Comparison of ENCODE assay signal across 26 cellular contexts in the genomic region with DNA sequence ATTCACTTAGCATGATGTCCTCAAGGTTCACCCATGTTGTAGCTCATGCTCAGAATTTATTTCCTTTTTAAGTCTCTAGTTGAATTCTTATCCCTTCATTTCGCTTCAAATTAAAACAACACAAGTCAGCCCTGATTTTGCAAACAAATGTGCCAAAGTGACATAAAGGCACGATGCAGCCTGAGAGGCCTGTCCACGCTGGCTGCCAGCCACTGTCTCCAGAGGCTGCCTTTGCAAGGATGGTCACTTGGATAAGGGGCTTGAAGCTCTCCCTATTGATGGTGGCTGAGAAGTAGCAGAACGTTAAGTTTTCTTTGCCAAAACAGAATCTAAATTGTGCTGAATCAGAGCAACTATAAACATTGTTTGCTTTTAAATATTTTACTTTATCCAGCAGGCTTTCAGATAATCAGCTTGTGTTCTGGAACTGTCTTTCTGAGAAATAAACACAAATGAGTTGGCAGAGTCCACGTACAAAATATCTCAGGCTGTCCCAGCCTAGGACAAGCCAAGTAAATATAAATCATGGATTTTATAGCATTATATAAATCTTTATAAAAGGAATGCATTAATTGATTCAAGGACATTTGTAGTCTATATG. TPM values are rescaled to one million over a fixed set of nuclear protein-coding genes. Genes with fewer than 3 reads are reported as not detected.
DNase-seq lines count a peak whose midpoint lies in the region; ATAC-seq and TF ChIP-seq lines count a peak whose summit lies in the region.
"Had no signal": no experiment of that assay in that cellular context is flagged by ENCODE, and none has a peak within 500 bp of the region (broad histone marks: within the 10 kb centered on the region; RNA-seq: fewer than 3 reads in every experiment).

No MANE protein-coding gene starts in this region.

- H3K9me3 ChIP-seq in MG63 (no peaks in the 10 kb centered on the region), esophagus muscularis mucosa (no peaks in the 10 kb centered on the region), transverse colon (no peaks in the 10 kb centered on the region)
- H3K9me3 ChIP-seq: Caco-2, esophagus squamous epithelium, heart left ventricle, pancreas, spleen had no signal

- in situ Hi-C loops in transverse colon (cut with MboI; ENCODE audit: low pct_ligation_motif_present in 1 of 4, low pct_unique_long_range_greater_than_20kb in 1 of 4, low sequenced_read_pairs in 3 of 4), result no loop called here

- peak overlapping the region; percentile 84 to 97 (median 93) for H3K27ac Mint-ChIP-seq in nephron
- H3K27ac Mint-ChIP-seq: activated CD8-positive, alpha-beta T cell treated with anti-CD3 and anti-CD28 coated beads for 36 hours; activated naive CD4-positive, alpha-beta T cell treated with anti-CD3 and anti-CD28 coated beads for 36 hours; B cell; T-helper 1 cell treated with Interleukin-12 subunit alpha and Interleukin-12 subunit beta and Interleukin-4 antibody, amounts not matched to agents 30 μg/mL and 1 μg/mL, for 36 hours had no signal

- H3K4me3 Mint-ChIP-seq in nephron, result no peak overlapping the region
- H3K4me3 Mint-ChIP-seq: activated CD8-positive, alpha-beta T cell treated with anti-CD3 and anti-CD28 coated beads for 36 hours; activated naive CD4-positive, alpha-beta T cell treated with anti-CD3 and anti-CD28 coated beads for 36 hours; B cell; naive thymus-derived CD4-positive, alpha-beta T cell; T-helper 1 cell treated with Interleukin-12 subunit alpha and Interleukin-12 subunit beta and Interleukin-4 antibody, amounts not matched to agents 30 μg/mL and 1 μg/mL, for 36 hours had no signal

- H3K27me3 ChIP-seq in MG63 (no peaks in the 10 kb centered on the region), esophagus muscularis mucosa (no peaks in the 10 kb centered on the region), transverse colon (no peaks in the 10 kb centered on the region)
- H3K27me3 ChIP-seq: esophagus squamous epithelium, heart left ventricle, pancreas had no signal

- no peak overlapping the region for H3K4me3 ChIP-seq in MG63
- H3K4me3 ChIP-seq in esophagus muscularis mucosa, result no peak overlapping the region
- H3K4me3 ChIP-seq in transverse colon, result no peak overlapping the region
- H3K4me3 ChIP-seq: esophagus squamous epithelium, heart left ventricle, pancreas, spleen had no signal

- TF ChIP-seq POLR2A in esophagus muscularis mucosa (IDR thresholded peaks at IDR 0.05; ENCODE audit: low read depth) (no peak), transverse colon (IDR thresholded peaks at IDR 0.05) (no peak)

- intact Hi-C loops in esophagus muscularis mucosa (cut with DNase I), result no loop called here
- intact Hi-C loops in transverse colon (cut with DNase I; ENCODE audit: low total_unique reads), result no loop called here

- H3K4me1 Mint-ChIP-seq in nephron, result peaks cover 18% of the 10 kb centered on the region
- H3K4me1 Mint-ChIP-seq: B cell had no signal

- peaks cover 10 to 30% (median 24%) of the 10 kb centered on the region in 4 donors for H3K4me1 ChIP-seq in esophagus muscularis mucosa
- peaks cover 4 to 24% (median 15%) of the 10 kb centered on the region in 4 donors for H3K4me1 ChIP-seq in transverse colon
- H3K4me1 ChIP-seq: Caco-2 had no signal

- TF ChIP-seq CTCF in esophagus muscularis mucosa (IDR thresholded peaks at IDR 0.05) (no peak), nephron (IDR thresholded peaks at IDR 0.05; ENCODE audit: unreplicated experiment in 3 of 3) (no peak), transverse colon (IDR thresholded peaks at IDR 0.05) (no peak)

- WGBS in esophagus muscularis mucosa, result 60% methylated on average over 5 of the region's 5 CpGs
- WGBS in transverse colon (ENCODE audit: low coverage in 1 of 2), 2 donors, result 49 to 66% methylated on average over 5 of the region's 5 CpGs

- no peak for ATAC-seq in HG03354 (IDR thresholded peaks at IDR 0.05; ENCODE audit: poor library complexity, severe bottlenecking, unreplicated experiment)
- ATAC-seq: activated CD8-positive, alpha-beta T cell treated with anti-CD3 and anti-CD28 coated beads for 36 hours; heart left ventricle; naive thymus-derived CD4-positive, alpha-beta T cell; pancreas had no signal

- peak overlapping the region in 3 of 4 donors; percentile 11 to 34 (median 25) for H3K27ac ChIP-seq in esophagus muscularis mucosa (replicated peaks in 1 of 4)
- H3K27ac ChIP-seq in transverse colon, result peak overlapping the region; percentile 47 to 83 (median 66)
- H3K27ac ChIP-seq: pancreas, spleen, WERI-Rb-1 had no signal

- H3K27me3 Mint-ChIP-seq in nephron (ENCODE audit: low read depth), result no peaks in the 10 kb centered on the region

- no peaks in the 10 kb centered on the region for H3K36me3 Mint-ChIP-seq in nephron (ENCODE audit: low read depth)

- DNase-seq in MG63 (peak; percentile 29), esophagus muscularis mucosa (ENCODE audit: extremely low spot score) (no peak), transverse colon (no peak), NCI-H226 (no peak), iPS-NIHi7 (ENCODE audit: extremely low spot score) (no peak)
- DNase-seq: activated CD8-positive, alpha-beta T cell treated with anti-CD3 and anti-CD28 coated beads for 36 hours; activated naive CD4-positive, alpha-beta T cell treated with anti-CD3 and anti-CD28 coated beads for 36 hours; activated T-cell treated with anti-CD3 and anti-CD28 coated beads, Interleukin-2, amount 50 U/mL, for 1 hour; Caco-2; cerebellar nuclear complex; effector CD8-positive, alpha-beta T cell; esophagus squamous epithelium; heart left ventricle; naive thymus-derived CD4-positive, alpha-beta T cell; NCI-H1417 treated with DMSO at 0.1 percent for 48 hours; NCI-H526; OCI-M1; pancreas; SIG-M5; spleen; stimulated activated CD4-positive, alpha-beta T cell treated with anti-CD3 and anti-CD28 coated beads, Interleukin-4, amount 100 ng/mL, for 4 hours; WERI-Rb-1 had no signal

- no peaks in the 10 kb centered on the region for H3K9me3 Mint-ChIP-seq in nephron
- H3K9me3 Mint-ChIP-seq: activated CD8-positive, alpha-beta T cell treated with anti-CD3 and anti-CD28 coated beads for 36 hours; activated naive CD4-positive, alpha-beta T cell treated with anti-CD3 and anti-CD28 coated beads for 36 hours; naive thymus-derived CD4-positive, alpha-beta T cell; T-helper 1 cell treated with Interleukin-12 subunit alpha and Interleukin-12 subunit beta and Interleukin-4 antibody, amounts not matched to agents 30 μg/mL and 1 μg/mL, for 36 hours had no signal

- H3K36me3 ChIP-seq in MG63, result no peaks in the 10 kb centered on the region
- no peaks in the 10 kb centered on the region for H3K36me3 ChIP-seq in esophagus muscularis mucosa
- H3K36me3 ChIP-seq in transverse colon, result no peaks in the 10 kb centered on the region
- H3K36me3 ChIP-seq: esophagus squamous epithelium, heart left ventricle, pancreas, spleen, WERI-Rb-1 had no signal

- no peak for TF ChIP-seq EP300 in esophagus muscularis mucosa (IDR thresholded peaks at IDR 0.05)
- TF ChIP-seq EP300 in transverse colon (IDR thresholded peaks at IDR 0.05; ENCODE audit: low read depth), result no peak

RNA-seq across cellular contexts. Expression of a gene that starts 23.8 kb away (rescaled TPM):
- total RNA-seq in MG63 (2014; rRNA removed; shearing (Covaris generic); ENCODE audit: low replicate concordance), result 344 and 476 TPM in 2 replicates
- total RNA-seq in esophagus muscularis mucosa (100 to 1,000 TPM; 395 to 523 (median 469) TPM), transverse colon (100 to 1,000 TPM; 169 to 329 (median 258) TPM)

RNA-seq across cellular contexts. Expression of a gene that starts 42.0 kb away (rescaled TPM):
- 116 and 146 TPM in 2 replicates for total RNA-seq in MG63 (2014; rRNA removed; shearing (Covaris generic); ENCODE audit: low replicate concordance)
- total RNA-seq in esophagus muscularis mucosa (10 to 100 TPM; 55.6 to 89.1 (median 70.4) TPM), transverse colon (100 to 1,000 TPM in 3 of 4 donors, 10 to 100 TPM in 1; 64.7 to 149 (median 116) TPM)

RNA-seq across cellular contexts. Expression of a gene that starts 46.6 kb away (rescaled TPM):
- 64.0 and 107 TPM in 2 replicates for total RNA-seq in MG63 (2014; rRNA removed; shearing (Covaris generic); ENCODE audit: low replicate concordance)
- total RNA-seq in esophagus muscularis mucosa, result 10 to 100 TPM; 15.4 to 26.7 (median 18.4) TPM
- total RNA-seq in transverse colon, result 10 to 100 TPM in 2 of 4 donors, 1 to 10 TPM in 2; 1.6 to 14.2 (median 7.2) TPM
